In the genomic region with DNA sequence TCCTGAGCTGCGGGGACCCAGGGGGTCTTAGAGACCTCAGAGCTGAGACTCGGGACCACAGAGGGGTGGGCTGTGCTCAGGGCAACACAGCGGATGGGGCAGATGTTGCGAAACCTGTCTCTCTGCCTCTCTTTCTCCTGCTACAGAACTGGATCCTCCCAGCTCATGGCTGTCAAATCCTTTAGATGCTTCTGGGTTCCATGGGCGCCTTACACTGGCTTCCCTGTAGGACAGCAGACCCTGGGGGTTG, we compare ENCODE assay signal across 10 cellular contexts.
DNase-seq lines count a peak whose midpoint lies in the region; ATAC-seq, FAIRE-seq and TF ChIP-seq lines count a peak whose summit lies in the region.
"Had no signal": no experiment of that assay in that cellular context is flagged by ENCODE, and none has a peak within 500 bp of the region (broad histone marks: within the 10 kb centered on the region; RNA-seq: fewer than 3 reads in every experiment).

No MANE protein-coding gene starts in this region.

- TF ChIP-seq EP300 in A549 (IDR thresholded peaks at IDR 0.05) (no peak), Ishikawa (IDR thresholded peaks at IDR 0.05; ENCODE audit: borderline replicate concordance) (no peak)

- H3K4me1 Mint-ChIP-seq in neural progenitor cell, result peaks cover 63% of the 10 kb centered on the region

- H3K27ac Mint-ChIP-seq in neural progenitor cell, result peak overlapping the region; percentile 76

- no peak for FAIRE-seq in A549 (lab: Jason Lieb, UNC)
- FAIRE-seq: colon had no signal

- H3K9me3 Mint-ChIP-seq in neural progenitor cell, result no peaks in the 10 kb centered on the region

- H3K27me3 ChIP-seq in effector memory CD4-positive, alpha-beta T cell (replicated peaks; ENCODE audit: control insufficient read depth, insufficient read depth, low read length, poor library complexity, severe bottlenecking), result no peaks in the 10 kb centered on the region
- no peaks in the 10 kb centered on the region for H3K27me3 ChIP-seq in neural progenitor cell

- POLR2A ChIA-PET in A549 (lab: Yijun Ruan, JAX), result interaction anchor here (1.0 to 1.1 kb wide), 2 partner anchors 15 to 529 kb away, joined by 3 to 5 read pairs; partner anchors contain the start of gene TNRC6C

- peaks cover 64% of the 10 kb centered on the region for H3K4me1 ChIP-seq in A549
- H3K4me1 ChIP-seq in effector memory CD4-positive, alpha-beta T cell (ENCODE audit: control insufficient read depth, insufficient read depth, low read length, poor library complexity, severe bottlenecking), result peaks cover 82% of the 10 kb centered on the region
- H3K4me1 ChIP-seq in neural progenitor cell, result peaks cover 43% of the 10 kb centered on the region

- TF ChIP-seq CTCF in A549 (IDR thresholded peaks at IDR 0.05) (no peak), neural progenitor cell (IDR thresholded peaks at IDR 0.05) (no peak)

- H3K27me3 Mint-ChIP-seq in neural progenitor cell (ENCODE audit: insufficient read depth, low read depth), result peaks cover 5% of the 10 kb centered on the region

- H3K4me2 ChIP-seq in A549, result peak overlapping the region; percentile 50
- H3K4me2 ChIP-seq in neural progenitor cell, result no peak overlapping the region

- DNase-seq in A549 (ENCODE audit: low read depth in 1 of 2, low spot score in 1 of 2) (no peak), neural progenitor cell (ENCODE audit: low spot score) (no peak), HuH-7.5 (ENCODE audit: low spot score) (no peak), DMS79 treated with DMSO at 0.1 percent for 48 hours (lab: John Stamatoyannopoulos, UW) (no peak), superior temporal gyrus (ENCODE audit: extremely low spot score) (no peak)
- DNase-seq in effector memory CD4-positive, alpha-beta T cell, result no peak

- TF ChIP-seq RAD21 in A549 (conservative IDR thresholded peaks at IDR 0.05 in 1 of 2, IDR thresholded peaks at IDR 0.05 in 1 of 2) (no peak), Ishikawa (IDR thresholded peaks at IDR 0.05; ENCODE audit: low read depth) (no peak)

- peak overlapping the region; percentile 75 to 95 for H3K27ac ChIP-seq in A549
- peak overlapping the region; percentile 24 for H3K27ac ChIP-seq in effector memory CD4-positive, alpha-beta T cell (ENCODE audit: insufficient read depth, low read length, poor library complexity, severe bottlenecking)
- H3K27ac ChIP-seq in neural progenitor cell, result peak overlapping the region; percentile 66

- H3K36me3 Mint-ChIP-seq in neural progenitor cell, result no peaks in the 10 kb centered on the region

- H3K79me2 ChIP-seq in neural progenitor cell (ENCODE audit: low read depth), result peaks cover 77% of the 10 kb centered on the region

- H4K20me1 ChIP-seq in neural progenitor cell (ENCODE audit: low read depth), result peaks cover 98% of the 10 kb centered on the region

- H3K9ac ChIP-seq in neural progenitor cell, result no peak overlapping the region

- H3K4me3 ChIP-seq in A549 (no peak overlapping the region), neural progenitor cell (no peak overlapping the region)
- H3K4me3 ChIP-seq in effector memory CD4-positive, alpha-beta T cell (ENCODE audit: insufficient read depth, low read depth, low read length, poor library complexity, severe bottlenecking), result no peak overlapping the region

- CTCF ChIA-PET in A549 (lab: Yijun Ruan, JAX), result interaction anchor here (0.6 to 18.7 kb wide), 42 partner anchors 9 to 594 kb away, joined by 3 to 198 read pairs (median 6); no protein-coding TSS in a partner anchor

- TF ChIP-seq POLR2A in A549 (IDR thresholded peaks at IDR 0.05; ENCODE audit: low read length), result no peak

- H2AFZ ChIP-seq in neural progenitor cell (replicated peaks), result no peak overlapping the region

- 45% methylated on average over 5 of the region's 5 CpGs for WGBS in A549 (ENCODE audit: missing lambda C conversion rate)

- peaks cover 25% of the 10 kb centered on the region for H3F3A ChIP-seq in neural progenitor cell (ENCODE audit: low read depth)

- ATAC-seq in A549 (no peak), HG03045 (IDR thresholded peaks at IDR 0.05; ENCODE audit: unreplicated experiment) (no peak)

- H3K9me3 ChIP-seq in A549 (no peaks in the 10 kb centered on the region), neural progenitor cell (ENCODE audit: low read depth) (no peaks in the 10 kb centered on the region)
- no peaks in the 10 kb centered on the region for H3K9me3 ChIP-seq in effector memory CD4-positive, alpha-beta T cell (ENCODE audit: control insufficient read depth, low read length)
- H3K9me3 ChIP-seq: Caco-2 had no signal

- H3K4me3 Mint-ChIP-seq in neural progenitor cell, result no peak overlapping the region

- H3K36me3 ChIP-seq in effector memory CD4-positive, alpha-beta T cell (ENCODE audit: control insufficient read depth, insufficient read depth, low read length), result no peaks in the 10 kb centered on the region
- no peaks in the 10 kb centered on the region for H3K36me3 ChIP-seq in neural progenitor cell

TF ChIP-seq in A549, 52 proteins besides CTCF, POLR2A, EP300 and RAD21:
- TF ChIP-seq MAZ (IDR thresholded peaks at IDR 0.05; ENCODE audit: borderline replicate concordance, low read depth, low read length) (no peak), CEBPB (IDR thresholded peaks at IDR 0.05) (peak; percentile 73 to 93)

TF ChIP-seq in Ishikawa, 13 proteins besides CTCF, POLR2A, EP300 and RAD21:
- TF ChIP-seq CEBPB (IDR thresholded peaks at IDR 0.05) (peak; percentile 80), ZBTB7A (IDR thresholded peaks at IDR 0.05; ENCODE audit: low read depth) (no peak), TAF1 (IDR thresholded peaks at IDR 0.05; ENCODE audit: low read depth) (no peak), FOXM1 (IDR thresholded peaks at IDR 0.05; ENCODE audit: borderline replicate concordance, low read depth) (no peak), REST (IDR thresholded peaks at IDR 0.05; ENCODE audit: low read depth) (no peak), USF1 (IDR thresholded peaks at IDR 0.05) (no peak)

Comparison
In these comparisons a context has a peak if more than half of its experiments do, and no peak if none do; other contexts are left out.
1. H3K27ac ChIP-seq: peak in every context shown above with its lines; median percentile 85 in A549; 66 in neural progenitor cell; 24 in effector memory CD4-positive, alpha-beta T cell.